28 cellular contexts compared by ENCODE assay signal in genomic region chrX:8813036-8813435, GRCh38. TPM values are rescaled to one million over a fixed set of nuclear protein-coding genes. Genes with fewer than 3 reads are reported as not detected.
DNase-seq lines count a peak whose midpoint lies in the region; ATAC-seq, FAIRE-seq and TF ChIP-seq lines count a peak whose summit lies in the region.
"Had no signal": no experiment of that assay in that cellular context is flagged by ENCODE, and none has a peak within 500 bp of the region (broad histone marks: within the 10 kb centered on the region; RNA-seq: fewer than 3 reads in every experiment).

No MANE protein-coding gene starts in this region.

- H3K9me3 ChIP-seq in HepG2 (ENCODE audit: low read length) = no peaks in the 10 kb centered on the region
- no peaks in the 10 kb centered on the region for H3K9me3 ChIP-seq in right lobe of liver
- H3K9me3 ChIP-seq in GM12878 (replicated peaks; ENCODE audit: control insufficient read depth, insufficient read depth, low read length) = no peaks in the 10 kb centered on the region
- no peaks in the 10 kb centered on the region for H3K9me3 ChIP-seq in PC-9 (ENCODE audit: insufficient read depth, low read depth)
- H3K9me3 ChIP-seq: A549; BE2C; BLaER1 treated with 17β-estradiol and CSF1 and Interleukin-3, amounts not matched to agents 10 nM and 100 nM had no signal

- H4K20me1 ChIP-seq in HepG2 (ENCODE audit: insufficient read depth, low read length) (no peaks in the 10 kb centered on the region), GM12878 (ENCODE audit: control insufficient read depth, insufficient read depth) (no peaks in the 10 kb centered on the region), PC-9 (ENCODE audit: insufficient read depth) (no peaks in the 10 kb centered on the region)
- H4K20me1 ChIP-seq: BLaER1 treated with 17β-estradiol and CSF1 and Interleukin-3, amounts not matched to agents 10 nM and 100 nM had no signal

- H3K4ac ChIP-seq in mesendoderm (ENCODE audit: low read depth, low read length) = no peak overlapping the region

- H4K5ac ChIP-seq in mesendoderm (ENCODE audit: low read length) = no peak overlapping the region

- no peak overlapping the region for H2AFZ ChIP-seq in HepG2 (ENCODE audit: low read length)
- no peak overlapping the region for H2AFZ ChIP-seq in GM12878 (ENCODE audit: control insufficient read depth, low read depth, low read length)
- H2AFZ ChIP-seq in PC-9 = no peak overlapping the region
- H2AFZ ChIP-seq: GM23248 had no signal

- H3F3A ChIP-seq in PC-9 (ENCODE audit: insufficient read depth, low read depth) = no peaks in the 10 kb centered on the region

- no peak overlapping the region for H2BK15ac ChIP-seq in mesendoderm (replicated peaks; ENCODE audit: low read depth)

- ATAC-seq in HepG2 = no peak
- ATAC-seq in right lobe of liver = no peak
- ATAC-seq in GM12878 = no peak
- no peak for ATAC-seq in HG03045 (IDR thresholded peaks at IDR 0.05; ENCODE audit: unreplicated experiment)
- ATAC-seq in GM19328 (IDR thresholded peaks at IDR 0.05; ENCODE audit: unreplicated experiment) = no peak
- ATAC-seq: A549 had no signal

- H2BK120ac ChIP-seq in mesendoderm (ENCODE audit: low read depth, low read length) = no peak overlapping the region

- no TSS peak for BruUV-seq in HepG2 (replicated peaks; lab: Mats Ljungman, UMichigan)
- BruUV-seq in GM12878 (replicated peaks; lab: Mats Ljungman, UMichigan) = no TSS peak
- no TSS peak for BruUV-seq in PC-9 (replicated peaks; lab: Mats Ljungman, UMichigan)

- H3K4me1 ChIP-seq in HepG2 (ENCODE audit: insufficient read depth, low read length) (no peaks in the 10 kb centered on the region), right lobe of liver (no peaks in the 10 kb centered on the region), GM12878 (ENCODE audit: control insufficient read depth, insufficient read depth, low read length) (no peaks in the 10 kb centered on the region), mesendoderm (ENCODE audit: control insufficient read depth, low read depth, low read length) (no peaks in the 10 kb centered on the region), PC-9 (replicated peaks; ENCODE audit: insufficient read depth) (no peaks in the 10 kb centered on the region)
- H3K4me1 ChIP-seq: A549; BE2C; BLaER1 treated with 17β-estradiol and CSF1 and Interleukin-3, amounts not matched to agents 10 nM and 100 nM had no signal

- intact Hi-C loops in HepG2 (cut with micrococcal nuclease; ENCODE audit: unreplicated experiment) (no loop called here), right lobe of liver (cut with DNase I) (no loop called here), GM12878 (cut with micrococcal nuclease; ENCODE audit: unreplicated experiment) (loop anchor here (10.0 kb wide), 1 partner anchor 1172 kb away; no protein-coding TSS in a partner anchor), PC-9 (cut with micrococcal nuclease; ENCODE audit: unreplicated experiment) (no loop called here)

- no peak overlapping the region for H2AK5ac ChIP-seq in mesendoderm (ENCODE audit: low read length)

- TF ChIP-seq RAD21 in HepG2 (CRISPR knock-in tag; IDR thresholded peaks at IDR 0.05) (no peak), GM12878 (IDR thresholded peaks at IDR 0.05; ENCODE audit: insufficient read depth, low read depth, low read length) (no peak)

- TF ChIP-seq CTCF in HepG2 (CRISPR knock-in tag; IDR thresholded peaks at IDR 0.05) = no peak
- no peak for TF ChIP-seq CTCF in right lobe of liver (IDR thresholded peaks at IDR 0.05)
- TF ChIP-seq CTCF in NB4 (IDR thresholded peaks at IDR 0.05; ENCODE audit: low read depth, low read length) = no peak
- no peak for TF ChIP-seq CTCF in GM12878 (IDR thresholded peaks at IDR 0.05 in 2 of 3, conservative IDR thresholded peaks at IDR 0.05 in 1 of 3; ENCODE audit: control insufficient read depth in 2 of 3, extremely low read depth in 1 of 3, insufficient read depth in 1 of 3, low read depth in 3 of 3, low read length in 3 of 3)
- no peak for TF ChIP-seq CTCF in PC-9 (conservative IDR thresholded peaks at IDR 0.05)

- H3K18ac ChIP-seq in mesendoderm (ENCODE audit: low read length) = no peak overlapping the region

- H2BK5ac ChIP-seq in mesendoderm (ENCODE audit: low read length) = no peak overlapping the region

- H3K4me3 ChIP-seq in HepG2 (replicated peaks in 1 of 3; ENCODE audit: insufficient read depth in 1 of 3, low read depth in 2 of 3, low read length in 3 of 3) = no peak overlapping the region
- H3K4me3 ChIP-seq in right lobe of liver = no peak overlapping the region
- H3K4me3 ChIP-seq in NB4 (ENCODE audit: low read depth, low read length) = no peak overlapping the region
- H3K4me3 ChIP-seq in GM12878 = no peak overlapping the region
- H3K4me3 ChIP-seq in mesendoderm (ENCODE audit: low read length) = no peak overlapping the region
- no peak overlapping the region for H3K4me3 ChIP-seq in PC-9
- H3K4me3 ChIP-seq: A549; BLaER1 treated with 17β-estradiol and CSF1 and Interleukin-3, amounts not matched to agents 10 nM and 100 nM; GM23248 had no signal

- in situ Hi-C loops in HepG2 (cut with HindIII; ENCODE audit: extremely low pct_ligation_motif_present, low pct_unique_long_range_greater_than_20kb) (loop anchor here (10.0 kb wide), 1 partner anchor 68 kb away; no protein-coding TSS in a partner anchor), GM12878 (cut with MboI) (loop anchor here (10.0 to 25.0 kb wide), 2 partner anchors 818 to 1299 kb away; no protein-coding TSS in a partner anchor)

- RAD21 ChIA-PET in GM12878 (lab: Charles Lee; ENCODE audit: unreplicated experiment) = no interaction called here

- H3K56ac ChIP-seq in mesendoderm (ENCODE audit: low read length) = no peak overlapping the region

- no peaks in the 10 kb centered on the region for H3K36me3 ChIP-seq in HepG2 (replicated peaks in 1 of 2; ENCODE audit: control insufficient read depth in 1 of 2, insufficient read depth in 2 of 2, low read length in 2 of 2)
- H3K36me3 ChIP-seq in right lobe of liver = no peaks in the 10 kb centered on the region
- no peaks in the 10 kb centered on the region for H3K36me3 ChIP-seq in GM12878 (ENCODE audit: control insufficient read depth in 2 of 2, insufficient read depth in 2 of 2, low read length in 1 of 2)
- no peaks in the 10 kb centered on the region for H3K36me3 ChIP-seq in mesendoderm (ENCODE audit: control insufficient read depth, insufficient read depth, low read length)
- no peaks in the 10 kb centered on the region for H3K36me3 ChIP-seq in PC-9 (ENCODE audit: low read depth)
- H3K36me3 ChIP-seq: BE2C; BLaER1 treated with 17β-estradiol and CSF1 and Interleukin-3, amounts not matched to agents 10 nM and 100 nM had no signal

- H4K8ac ChIP-seq in mesendoderm (ENCODE audit: low read depth, low read length) = no peak overlapping the region

- H3K9ac ChIP-seq in HepG2 (ENCODE audit: insufficient read depth, low read depth, low read length) (no peak overlapping the region), GM12878 (ENCODE audit: control insufficient read depth, insufficient read depth, low read length) (no peak overlapping the region), mesendoderm (ENCODE audit: low read length) (no peak overlapping the region)
- H3K9ac ChIP-seq: BLaER1 treated with 17β-estradiol and CSF1 and Interleukin-3, amounts not matched to agents 10 nM and 100 nM; GM23248 had no signal

- CTCF ChIA-PET in HepG2 (lab: Yijun Ruan, JAX; ENCODE audit: low intra/inter-chr PET ratio, low total read pairs) (no interaction called here), GM12878 (lab: Yijun Ruan, JAX) (interaction anchor here (0.6 to 2.3 kb wide), 3 partner anchors 71 to 888 kb away, joined by 3 to 8 read pairs (median 4); no protein-coding TSS in a partner anchor), PC-9 (lab: Charles Lee) (no interaction called here)

- H3K27me3 ChIP-seq in HepG2 (ENCODE audit: control insufficient read depth in 1 of 2, insufficient read depth in 2 of 2, low read length in 2 of 2) = no peaks in the 10 kb centered on the region
- H3K27me3 ChIP-seq in right lobe of liver = no peaks in the 10 kb centered on the region
- H3K27me3 ChIP-seq in GM12878 (replicated peaks in 1 of 2; ENCODE audit: control insufficient read depth in 2 of 2, insufficient read depth in 2 of 2, low read length in 1 of 2) = no peaks in the 10 kb centered on the region
- no peaks in the 10 kb centered on the region for H3K27me3 ChIP-seq in mesendoderm (ENCODE audit: insufficient read depth, low read length, poor library complexity)
- H3K27me3 ChIP-seq in PC-9 (ENCODE audit: insufficient read depth, low read depth) = no peaks in the 10 kb centered on the region
- H3K27me3 ChIP-seq: BE2C; BLaER1 treated with 17β-estradiol and CSF1 and Interleukin-3, amounts not matched to agents 10 nM and 100 nM had no signal

- no peaks in the 10 kb centered on the region for H3K9me2 ChIP-seq in PC-9 (ENCODE audit: insufficient read depth)

- H3K23ac ChIP-seq in mesendoderm (ENCODE audit: low read length) = no peak overlapping the region

- FAIRE-seq in HepG2 (lab: Jason Lieb, UNC) (no peak), GM12878 (lab: Jason Lieb, UNC) (no peak)
- FAIRE-seq: G401.6, GM12891, GM18507, H1 had no signal

- WGBS in HepG2 (ENCODE audit: low lambda C conversion rate) = no CpG with 5 or more reads among the region's 2 CpGs
- WGBS in right lobe of liver (ENCODE audit: insufficient coverage, low coverage, low lambda C conversion rate, missing lambda C conversion rate) = 51% methylated on average over 2 of the region's 2 CpGs
- WGBS in GM12878 (ENCODE audit: insufficient coverage, insufficient replicate concordance, low lambda C conversion rate, missing lambda C conversion rate) = 0% methylated on average over 2 of the region's 2 CpGs
- no CpG with 5 or more reads among the region's 2 CpGs for WGBS in mesendoderm (ENCODE audit: extremely low coverage, insufficient coverage, low lambda C conversion rate)

- TF ChIP-seq POLR2A in HepG2 (IDR thresholded peaks at IDR 0.05; ENCODE audit: insufficient read depth in 1 of 2, low read depth in 2 of 2, low read length in 2 of 2) = no peak
- no peak for TF ChIP-seq POLR2A in right lobe of liver (IDR thresholded peaks at IDR 0.05)
- no peak for TF ChIP-seq POLR2A in NB4 (IDR thresholded peaks at IDR 0.05; ENCODE audit: extremely low read depth, insufficient read length)
- TF ChIP-seq POLR2A in GM12878 (IDR thresholded peaks at IDR 0.05; ENCODE audit: low read depth, low read length) = no peak

- DNase-seq in HepG2 (ENCODE audit: low spot score) (no peak), right lobe of liver (no peak), NB4 (ENCODE audit: low read depth) (peak; percentile 14), GM12878 (ENCODE audit: low read depth, low spot score) (no peak), mesendoderm (peak; percentile 5), PC-9 (no peak)
- DNase-seq: 8988T; ACHN; AML-193; BE2C; CD4-positive, alpha-beta T cell; CD8-positive, alpha-beta memory T cell; DMS 273 treated with DMSO at 0.1 percent for 48 hours; DMS53; DMS79 treated with DMSO at 0.1 percent for 48 hours; GM23248; H7; HCEC 1CT had no signal

- SMC1A ChIA-PET in GM12878 (lab: Charles Lee; ENCODE audit: uncharacterized antibody, unreplicated experiment) = interaction anchor here (0.9 kb wide), 1 partner anchor 73 kb away, joined by 3 read pairs; no protein-coding TSS in a partner anchor

- H3K27ac ChIP-seq in HepG2 (ENCODE audit: extremely low read length, insufficient read depth, low read length) (no peak overlapping the region), right lobe of liver (no peak overlapping the region), GM12878 (ENCODE audit: control insufficient read depth, insufficient read depth) (no peak overlapping the region), mesendoderm (ENCODE audit: low read depth, low read length) (no peak overlapping the region), PC-9 (no peak overlapping the region)
- H3K27ac ChIP-seq: A549; BLaER1 treated with 17β-estradiol and CSF1 and Interleukin-3, amounts not matched to agents 10 nM and 100 nM; GM23248 had no signal

- POLR2A ChIA-PET in HepG2 (lab: Yijun Ruan, JAX) = no interaction called here
- POLR2A ChIA-PET in GM12878 (lab: Charles Lee) = no interaction called here
- POLR2A ChIA-PET in PC-9 (lab: Charles Lee; ENCODE audit: unreplicated experiment) = no interaction called here

- H3K4me2 ChIP-seq in HepG2 (ENCODE audit: low read depth, low read length) = no peak overlapping the region
- no peak overlapping the region for H3K4me2 ChIP-seq in GM12878 (ENCODE audit: control insufficient read depth, insufficient read depth)
- no peak overlapping the region for H3K4me2 ChIP-seq in mesendoderm (ENCODE audit: low read length)
- H3K4me2 ChIP-seq in PC-9 = no peak overlapping the region
- H3K4me2 ChIP-seq: A549; BLaER1 treated with 17β-estradiol and CSF1 and Interleukin-3, amounts not matched to agents 10 nM and 100 nM had no signal

- no peaks in the 10 kb centered on the region for H3K79me1 ChIP-seq in mesendoderm (ENCODE audit: low read length)

- no peaks in the 10 kb centered on the region for H3K79me2 ChIP-seq in HepG2 (ENCODE audit: insufficient read depth, low read length)
- H3K79me2 ChIP-seq in GM12878 (ENCODE audit: control insufficient read depth, insufficient read depth, low read length) = no peaks in the 10 kb centered on the region
- no peaks in the 10 kb centered on the region for H3K79me2 ChIP-seq in mesendoderm (ENCODE audit: control insufficient read depth, insufficient read depth, low read length)
- no peaks in the 10 kb centered on the region for H3K79me2 ChIP-seq in PC-9 (ENCODE audit: low read depth)

- TF ChIP-seq EP300 in HepG2 (IDR thresholded peaks at IDR 0.05; ENCODE audit: low read depth in 2 of 2, low read length in 2 of 2) (no peak), HepG2 (CRISPR knock-in tag; IDR thresholded peaks at IDR 0.05; ENCODE audit: borderline replicate concordance) (no peak), GM12878 (IDR thresholded peaks at IDR 0.05; ENCODE audit: borderline replicate concordance in 1 of 2, control insufficient read depth in 1 of 2, low read depth in 2 of 2, low read length in 2 of 2) (no peak)

RNA-seq across cellular contexts. Expression of gene FAM9A, which starts 11.9 kb away (rescaled TPM):
- total RNA-seq in HepG2 (2016; rRNA removed; fragmentation: Illumina TruSeq; extraction: Trizol) (not detected in 2 replicates), right lobe of liver (under 1 TPM in 1 of 6 experiments, not detected in 5; 0.33 TPM), GM12878 (2014; rRNA removed) (not detected in 2 replicates), GM12878 (2014; rRNA removed; fragmentation: Illumina TruSeq; extraction: Trizol) (not detected in 2 replicates), GM12878 (2021) (not detected in 2 replicates), PC-9 (2021) (not detected in 2 replicates)
- total RNA-seq in HepG2 (2016; cell fraction: cytosol; rRNA removed; fragmentation: Illumina TruSeq; extraction: Trizol; ENCODE audit: low read depth) = not detected in 2 replicates
- not detected in 2 replicates for total RNA-seq in HepG2 (2016; cell fraction: insoluble cytoplasmic fraction; rRNA removed; fragmentation: Illumina TruSeq; extraction: Trizol)
- total RNA-seq in HepG2 (2016; cell fraction: membrane; rRNA removed; fragmentation: Illumina TruSeq; extraction: Trizol) = not detected in 2 replicates
- not detected in 2 replicates for total RNA-seq in HepG2 (2016; cell fraction: nucleus; rRNA removed; fragmentation: Illumina TruSeq; extraction: Trizol)
- polyA plus RNA-seq in HepG2 (2011; rRNA removed) (not detected in 2 replicates), GM12878 (2011; rRNA removed) (not detected in 2 replicates), GM12878 (2014; fragmentation: Illumina TruSeq; extraction: Trizol) (not detected in 2 replicates), GM12878 (2014; fragmentation: Nextera tagmentation; extraction: Ambion mirVana) (not detected), GM12878 (2014; rRNA removed) (not detected in 2 replicates), GM12878 (2016; fragmentation: Nextera tagmentation; extraction: Ambion mirVana) (not detected)
- not detected in 2 replicates for polyA plus RNA-seq in HepG2 (2011; cell fraction: cytosol; rRNA removed)
- polyA plus RNA-seq in HepG2 (2011; cell fraction: nucleus; rRNA removed) = not detected in 2 replicates
- not detected in 2 replicates for polyA plus RNA-seq in HepG2 (2012)
- polyA plus RNA-seq in HepG2 (2016; cell fraction: cytosol; fragmentation: Illumina TruSeq; extraction: Trizol; ENCODE audit: low read depth) = not detected in 2 replicates
- polyA plus RNA-seq in HepG2 (2016; cell fraction: insoluble cytoplasmic fraction; fragmentation: Illumina TruSeq; extraction: Trizol; ENCODE audit: low read depth) = not detected in 2 replicates
- not detected in 2 replicates for polyA plus RNA-seq in HepG2 (2016; cell fraction: membrane; fragmentation: Illumina TruSeq; extraction: Trizol; ENCODE audit: low read depth)
- not detected in 2 replicates for polyA plus RNA-seq in HepG2 (2016; cell fraction: nucleus; fragmentation: Illumina TruSeq; extraction: Trizol; ENCODE audit: insufficient read depth, low read depth)
- not detected in 2 replicates for polyA minus RNA-seq in HepG2 (2011; rRNA and poly(A)+ RNA removed; ENCODE audit: low replicate concordance)
- polyA minus RNA-seq in HepG2 (2011; cell fraction: cytosol; rRNA and poly(A)+ RNA removed) = not detected in 2 replicates
- polyA minus RNA-seq in HepG2 (2011; cell fraction: nucleus; rRNA and poly(A)+ RNA removed) = not detected in 2 replicates
- total RNA-seq in GM12878 (2013; cell fraction: nucleolus; rRNA removed) = not detected in 2 replicates
- polyA plus RNA-seq in GM12878 (2011; ENCODE audit: low read depth) = not detected
- not detected in 2 replicates for polyA plus RNA-seq in GM12878 (2011; cell fraction: cytosol; rRNA removed)
- not detected in 2 replicates for polyA plus RNA-seq in GM12878 (2011; cell fraction: nucleus; rRNA removed)
- polyA plus RNA-seq in GM12878 (2012) = not detected in 2 replicates
- not detected in 2 replicates for polyA minus RNA-seq in GM12878 (2011; rRNA and poly(A)+ RNA removed)
- polyA minus RNA-seq in GM12878 (2011; cell fraction: cytosol; rRNA and poly(A)+ RNA removed) = not detected in 2 replicates
- polyA minus RNA-seq in GM12878 (2011; cell fraction: nucleus; rRNA and poly(A)+ RNA removed) = not detected in 2 replicates
- not detected for polyA plus RNA-seq in mesendoderm (2013, experiment 1 of 2)
- not detected for polyA plus RNA-seq in mesendoderm (2013, experiment 2 of 2)
- total RNA-seq: CD4-positive, alpha-beta T cell; CD8-positive, alpha-beta memory T cell; Daoy; GM23248; H1; H7 had no signal
- polyA plus RNA-seq: A549; CD14-positive monocyte; CD8-positive, alpha-beta memory T cell; GM23248; H1 had no signal

Comparison
In these comparisons a context has a peak if more than half of its experiments do, and no peak if none do; other contexts are left out.
1. DNase-seq: peak in NB4 (single experiment) and mesendoderm (single experiment); none in HepG2 (single experiment), right lobe of liver (0 of 3), GM12878 (single experiment) and PC-9 (0 of 2).
2. Of the 75 proteins assayed by ChIP-seq in both HepG2 and GM12878: peak only in HepG2: none; only in GM12878: none; in both: ZBTB40; in neither: 74.